8 cellular contexts compared by ENCODE assay signal in the genomic region with DNA sequence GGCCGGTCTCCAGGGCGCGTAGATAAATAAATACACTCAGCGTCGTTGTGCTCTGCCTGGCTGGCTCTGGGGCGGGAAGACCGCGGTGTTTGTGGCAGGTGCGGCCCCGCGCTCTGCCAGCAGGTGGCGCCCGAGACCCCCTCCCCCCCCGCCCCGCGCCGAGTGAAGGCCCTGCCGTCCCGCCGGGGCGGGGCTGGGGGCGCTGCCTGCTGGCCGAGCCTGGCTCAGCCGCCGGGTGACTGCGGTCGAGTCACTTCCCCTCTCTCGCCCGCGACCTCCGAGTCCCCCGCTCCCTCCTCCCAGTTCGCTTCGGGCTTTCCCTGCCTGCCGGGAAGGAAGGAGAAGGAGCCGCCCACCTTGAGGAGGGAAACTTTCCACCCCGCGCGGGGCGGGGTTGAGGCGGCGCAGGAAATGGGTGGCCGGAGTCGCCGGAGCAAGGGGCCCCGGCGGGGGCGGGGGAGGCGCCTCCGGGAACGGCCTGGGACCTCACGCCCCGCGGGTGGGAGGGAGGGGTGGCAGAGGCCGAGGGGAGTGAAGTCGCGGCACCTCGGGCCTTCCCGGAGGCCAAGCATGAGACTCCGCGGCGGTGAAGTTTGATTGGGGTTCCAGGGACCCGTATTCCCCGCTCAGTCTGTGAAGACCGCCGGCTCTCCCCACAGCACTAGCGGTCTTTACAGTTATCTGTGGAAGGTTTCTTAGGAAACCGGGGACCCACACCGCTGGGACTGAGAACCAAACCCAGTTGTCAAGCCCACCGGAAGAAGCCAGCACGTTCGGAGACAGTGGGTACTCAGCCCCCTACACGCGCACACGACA. TPM values are rescaled to one million over a fixed set of nuclear protein-coding genes. Genes with fewer than 3 reads are reported as not detected.
A peak's percentile ranks its signal among the peaks of the same experiment; 100 is the strongest.
DNase-seq lines count a peak whose midpoint lies in the region; ATAC-seq and TF ChIP-seq lines count a peak whose summit lies in the region.

No MANE protein-coding gene starts in this region.

- ATAC-seq in GM21529 (IDR thresholded peaks at IDR 0.05; ENCODE audit: unreplicated experiment) = peak; percentile 26
- ATAC-seq in heart left ventricle = peak; percentile 18 to 67 (median 59)
- ATAC-seq in upper lobe of left lung (ENCODE audit: low FRiP score in 2 of 2) = peak; percentile 72 to 77

- peak overlapping the region; percentile 100 for H3K4me3 ChIP-seq in adipocyte (ENCODE audit: low read length)
- peak overlapping the region; percentile 1 to 96 (median 78) for H3K4me3 ChIP-seq in heart left ventricle
- peak overlapping the region; percentile 35 to 93 (median 86) for H3K4me3 ChIP-seq in upper lobe of left lung

- intact Hi-C loops in heart left ventricle (cut with DNase I) (loop anchor here in 5 of 10 donors (1.0 to 5.0 kb wide), 6 partner anchors 14 to 152 kb away; partner anchors contain the start of genes MAP3K11 (in 3 of the 5), NEAT1 (in 1 of the 5), PCNX3 (in 1 of the 5) and RELA (in 1 of the 5)), posterior vena cava (cut with DNase I) (no loop called here)

- H3K27ac ChIP-seq in heart left ventricle = peak overlapping the region; percentile 89 to 99 (median 96)
- peak overlapping the region; percentile 93 to 98 (median 94) for H3K27ac ChIP-seq in upper lobe of left lung

- TF ChIP-seq CTCF in heart left ventricle (IDR thresholded peaks at IDR 0.05) (peak; percentile 93 to 100 (median 98)), upper lobe of left lung (IDR thresholded peaks at IDR 0.05) (peak; percentile 96 to 99 (median 97))

- H3K9me3 ChIP-seq in adipocyte (ENCODE audit: control insufficient read depth, low read length) (no peaks in the 10 kb centered on the region), heart left ventricle (no peaks in the 10 kb centered on the region), upper lobe of left lung (no peaks in the 10 kb centered on the region)

- DNase-seq in DMS114 treated with DMSO at 0.1 percent for 48 hours (lab: John Stamatoyannopoulos, UW; ENCODE audit: unreplicated experiment) = peak; percentile 77
- peak; percentile 88 for DNase-seq in LHCN-M2 (ENCODE audit: low read depth)
- DNase-seq in SW 1271 (lab: John Stamatoyannopoulos, UW) = peak; percentile 93 to 94
- DNase-seq in adipocyte (ENCODE audit: low read depth) = peak; percentile 94
- peak; percentile 96 to 98 (median 97) for DNase-seq in heart left ventricle
- DNase-seq in posterior vena cava (ENCODE audit: low spot score) = peak; percentile 98
- DNase-seq in upper lobe of left lung = peak; percentile 95 to 98

- WGBS in heart left ventricle, 4 donors = 4 to 13% (median 5%) methylated on average over 31 to 75 of the region's 75 CpGs
- WGBS in upper lobe of left lung, 2 donors = 0 to 5% methylated on average over 6 to 35 of the region's 75 CpGs

- peak in 1 of 2 donors; percentile 42 for TF ChIP-seq POLR2A in heart left ventricle (IDR thresholded peaks at IDR 0.05)
- TF ChIP-seq POLR2A in upper lobe of left lung (IDR thresholded peaks at IDR 0.05) = peak in 1 of 4 donors; percentile 37

- peak in 3 of 4 donors; percentile 63 to 94 (median 71) for TF ChIP-seq EP300 in upper lobe of left lung (IDR thresholded peaks at IDR 0.05)

- H3K4me1 ChIP-seq in adipocyte (ENCODE audit: control insufficient read depth, insufficient read depth, low read length) = peaks cover 55% of the 10 kb centered on the region
- H3K4me1 ChIP-seq in heart left ventricle = peaks cover 17 to 85% (median 67%) of the 10 kb centered on the region in 12 donors
- H3K4me1 ChIP-seq in upper lobe of left lung = peaks cover 57 to 78% (median 73%) of the 10 kb centered on the region in 4 donors

- H3K27me3 ChIP-seq in adipocyte (replicated peaks; ENCODE audit: control insufficient read depth, insufficient read depth, low read length) = no peaks in the 10 kb centered on the region
- peaks cover 0 to 6% (median 0%) of the 10 kb centered on the region in 9 donors for H3K27me3 ChIP-seq in heart left ventricle
- H3K27me3 ChIP-seq in upper lobe of left lung = no peaks in the 10 kb centered on the region

- peaks cover 3% of the 10 kb centered on the region for H3K36me3 ChIP-seq in adipocyte (ENCODE audit: control insufficient read depth, insufficient read depth, low read length, severe bottlenecking)
- peaks cover 0 to 14% (median 3%) of the 10 kb centered on the region in 9 donors for H3K36me3 ChIP-seq in heart left ventricle
- H3K36me3 ChIP-seq in upper lobe of left lung = peaks cover 0 to 17% (median 3%) of the 10 kb centered on the region in 4 donors

- H3K9ac ChIP-seq in adipocyte (ENCODE audit: low read length) = peak overlapping the region; percentile 99

RNA-seq across cellular contexts. Expression of gene EHBP1L1, which starts 1.5 kb away (rescaled TPM):
- total RNA-seq in LHCN-M2 (2014; rRNA removed) = 44.0 and 49.1 TPM in 2 replicates
- 40.6 TPM for polyA plus RNA-seq in LHCN-M2 (2012)
- 100 to 1,000 TPM in 3 of 9 donors, 10 to 100 TPM in 6; 37.4 to 144 (median 80.9) TPM for total RNA-seq in heart left ventricle
- polyA plus RNA-seq in heart left ventricle = 10 to 100 TPM; 52.3 to 71.4 TPM
- total RNA-seq in posterior vena cava = 100 to 1,000 TPM; 190 to 223 TPM
- 100 to 1,000 TPM in 4 of 6 donors, 10 to 100 TPM in 2; 70.4 to 220 (median 133) TPM for total RNA-seq in upper lobe of left lung

RNA-seq across cellular contexts. Expression of gene FAM89B, which starts 2.0 kb away (rescaled TPM):
- 49.6 and 67.9 TPM in 2 replicates for total RNA-seq in LHCN-M2 (2014; rRNA removed)
- 59.8 TPM for polyA plus RNA-seq in LHCN-M2 (2012)
- total RNA-seq in heart left ventricle = 10 to 100 TPM; 25.8 to 87.9 (median 38.4) TPM
- 10 to 100 TPM; 46.6 to 50.0 TPM for polyA plus RNA-seq in heart left ventricle
- 10 to 100 TPM; 43.3 to 53.0 TPM for total RNA-seq in posterior vena cava
- 10 to 100 TPM; 27.9 to 65.8 (median 45.3) TPM for total RNA-seq in upper lobe of left lung

RNA-seq across cellular contexts. Expression of gene ZNRD2, which starts 4.1 kb away (rescaled TPM):
- 50.4 and 57.8 TPM in 2 replicates for total RNA-seq in LHCN-M2 (2014; rRNA removed)
- polyA plus RNA-seq in LHCN-M2 (2012) = 77.3 TPM
- 10 to 100 TPM; 23.2 to 63.6 (median 33.9) TPM for total RNA-seq in heart left ventricle
- polyA plus RNA-seq in heart left ventricle = 100 to 1,000 TPM in 1 of 2 donors, 10 to 100 TPM in 1; 49.7 to 101 TPM
- 10 to 100 TPM; 29.2 to 29.5 TPM for total RNA-seq in posterior vena cava
- 10 to 100 TPM; 22.6 to 60.7 (median 39.7) TPM for total RNA-seq in upper lobe of left lung

RNA-seq across cellular contexts. Expression of gene LTBP3, which starts 16.2 kb away (rescaled TPM):
- total RNA-seq in LHCN-M2 (2014; rRNA removed) (17.1 and 27.3 TPM in 2 replicates), heart left ventricle (100 to 1,000 TPM in 1 of 9 donors, 10 to 100 TPM in 8; 51.4 to 125 (median 88.9) TPM), posterior vena cava (100 to 1,000 TPM; 127 to 196 TPM), upper lobe of left lung (100 to 1,000 TPM in 5 of 6 donors, 10 to 100 TPM in 1; 99.9 to 479 (median 131) TPM)
- polyA plus RNA-seq in LHCN-M2 (2012) = 13.1 TPM
- polyA plus RNA-seq in heart left ventricle = 10 to 100 TPM; 26.3 to 36.3 TPM

RNA-seq across cellular contexts. Expression of gene KCNK7, which starts 21.2 kb away (rescaled TPM):
- 0.11 TPM in 1 of 2 replicates, not detected in the other for total RNA-seq in LHCN-M2 (2014; rRNA removed)
- 0.09 TPM for polyA plus RNA-seq in LHCN-M2 (2012)
- under 1 TPM in 7 of 9 donors, not detected in 2; 0.18 to 0.75 (median 0.41) TPM for total RNA-seq in heart left ventricle
- 1 to 10 TPM in 1 of 2 donors, under 1 TPM in 1; 0.42 to 1.6 TPM for polyA plus RNA-seq in heart left ventricle
- under 1 TPM; 0.65 to 0.71 TPM for total RNA-seq in posterior vena cava
- total RNA-seq in upper lobe of left lung = 1 to 10 TPM in 4 of 6 donors, under 1 TPM in 1, not detected in 1; 0.59 to 3.7 (median 1.7) TPM

Comparison
In these comparisons a context has a peak if more than half of its experiments do, and no peak if none do; other contexts are left out.
1. Peak in every context shown above with its lines: DNase-seq, ATAC-seq, H3K4me3 ChIP-seq and H3K27ac ChIP-seq.